Comparison of ENCODE assay signal across 25 cellular contexts in genomic region chr13:113465241-113465640, GRCh38.
"Had no signal": no experiment of that assay in that cellular context is flagged by ENCODE, and none has a peak within 500 bp of the region (broad histone marks: within the 10 kb centered on the region; RNA-seq: fewer than 3 reads in every experiment).

No MANE protein-coding gene starts in this region.

- H3K4me3 ChIP-seq: adrenal gland, body of pancreas, cardiac muscle cell, gastrocnemius medialis, left ventricle myocardium inferior, right atrium auricular region, smooth muscle cell had no signal

- H3K27ac ChIP-seq: adrenal gland, body of pancreas, cardiac muscle cell, epithelial cell of prostate, gastrocnemius medialis, left ventricle myocardium inferior, right atrium auricular region had no signal

- H3K27ac Mint-ChIP-seq: activated naive CD4-positive, alpha-beta T cell treated with anti-CD3 and anti-CD28 coated beads for 36 hours; activated naive CD8-positive, alpha-beta T cell treated with anti-CD3 and anti-CD28 coated beads for 36 hours; activated T-helper 1 cell treated with anti-CD3 and anti-CD28 coated beads, Interleukin-12 subunit alpha, Interleukin-12 subunit beta, Interleukin-2, Interleukin-4 antibody, amounts not matched to agents 30 ng/mL and 10 ng/mL and 1 ng/mL, durations not matched to agents 14 hours and 24 hours and 36 hours; stimulated activated naive B cell treated with anti-CD40 and anti-IgM and Interleukin-4, amounts not matched to agents 10 μg/mL and 1 μg/mL and 100 μg/mL, for 72 hours had no signal

- H3K27me3 Mint-ChIP-seq: activated naive CD8-positive, alpha-beta T cell treated with anti-CD3 and anti-CD28 coated beads for 36 hours; stimulated activated naive B cell treated with anti-CD40 and anti-IgM and Interleukin-4, amounts not matched to agents 10 μg/mL and 1 μg/mL and 100 μg/mL, for 72 hours had no signal

- H3K4me1 Mint-ChIP-seq: activated naive CD8-positive, alpha-beta T cell treated with anti-CD3 and anti-CD28 coated beads for 36 hours had no signal

- ATAC-seq: body of pancreas; gastrocnemius medialis; stimulated activated naive B cell treated with anti-CD40 and anti-IgM and Interleukin-4, amounts not matched to agents 10 μg/mL and 1 μg/mL and 100 μg/mL, for 72 hours had no signal

- DNase-seq: activated CD4-positive, alpha-beta T cell treated with anti-CD3 and anti-CD28 coated beads for 4 hours; activated CD4-positive, alpha-beta T cell treated with anti-CD3 and anti-CD28 coated beads, Interleukin-2, amount 50 U/mL, for 4 hours; activated CD4-positive, CD25-positive, alpha-beta regulatory T cell; activated effector memory CD4-positive, alpha-beta T cell treated with anti-CD3 and anti-CD28 coated beads, Interleukin-2, amount 50 U/mL, for 16 hours; activated naive CD4-positive, alpha-beta T cell treated with anti-CD3 and anti-CD28 coated beads for 36 hours; activated naive CD8-positive, alpha-beta T cell treated with anti-CD3 and anti-CD28 coated beads for 36 hours; aorta; body of pancreas; gastrocnemius medialis; glutamatergic neuron; islet precursor cell; left ventricle myocardium inferior; occipital lobe; stimulated activated CD4-positive, alpha-beta T cell treated with anti-CD3 and anti-CD28 coated beads, Interleukin-1b, Interleukin-23, amount 100 ng/mL, for 48 hours; stimulated activated CD4-positive, alpha-beta T cell treated with anti-CD3 and anti-CD28 coated beads, Interleukin-4, amount 100 ng/mL, for 4 hours; stimulated activated CD8-positive, alpha-beta memory T cell treated with anti-CD3 and anti-CD28 coated beads, Interleukin-4, amount 100 ng/mL, for 48 hours; stimulated activated naive B cell treated with anti-CD40 and anti-IgM and Interleukin-4, amounts not matched to agents 10 μg/mL and 1 μg/mL and 100 μg/mL, for 72 hours; trophoblast cell had no signal

- H3K4me1 ChIP-seq: body of pancreas, right atrium auricular region had no signal

- H3K9me3 Mint-ChIP-seq: activated naive CD4-positive, alpha-beta T cell treated with anti-CD3 and anti-CD28 coated beads for 36 hours; activated naive CD8-positive, alpha-beta T cell treated with anti-CD3 and anti-CD28 coated beads for 36 hours; activated T-helper 1 cell treated with anti-CD3 and anti-CD28 coated beads, Interleukin-12 subunit alpha, Interleukin-12 subunit beta, Interleukin-2, Interleukin-4 antibody, amounts not matched to agents 30 ng/mL and 10 ng/mL and 1 ng/mL, durations not matched to agents 14 hours and 24 hours and 36 hours; neural crest cell; stimulated activated naive B cell treated with anti-CD40 and anti-IgM and Interleukin-4, amounts not matched to agents 10 μg/mL and 1 μg/mL and 100 μg/mL, for 72 hours had no signal

- H3K9me3 ChIP-seq: adrenal gland, body of pancreas, gastrocnemius medialis, left ventricle myocardium inferior, right atrium auricular region had no signal

- H3K27me3 ChIP-seq: adrenal gland, body of pancreas, cardiac muscle cell, gastrocnemius medialis, right atrium auricular region had no signal

- H3K4me3 Mint-ChIP-seq: activated naive CD4-positive, alpha-beta T cell treated with anti-CD3 and anti-CD28 coated beads for 36 hours; activated naive CD8-positive, alpha-beta T cell treated with anti-CD3 and anti-CD28 coated beads for 36 hours; activated T-helper 1 cell treated with anti-CD3 and anti-CD28 coated beads, Interleukin-12 subunit alpha, Interleukin-12 subunit beta, Interleukin-2, Interleukin-4 antibody, amounts not matched to agents 30 ng/mL and 10 ng/mL and 1 ng/mL, durations not matched to agents 14 hours and 24 hours and 36 hours; neural crest cell; stimulated activated naive B cell treated with anti-CD40 and anti-IgM and Interleukin-4, amounts not matched to agents 10 μg/mL and 1 μg/mL and 100 μg/mL, for 72 hours had no signal
